ENCODE assay signal across 14 cellular contexts in the genomic region with DNA sequence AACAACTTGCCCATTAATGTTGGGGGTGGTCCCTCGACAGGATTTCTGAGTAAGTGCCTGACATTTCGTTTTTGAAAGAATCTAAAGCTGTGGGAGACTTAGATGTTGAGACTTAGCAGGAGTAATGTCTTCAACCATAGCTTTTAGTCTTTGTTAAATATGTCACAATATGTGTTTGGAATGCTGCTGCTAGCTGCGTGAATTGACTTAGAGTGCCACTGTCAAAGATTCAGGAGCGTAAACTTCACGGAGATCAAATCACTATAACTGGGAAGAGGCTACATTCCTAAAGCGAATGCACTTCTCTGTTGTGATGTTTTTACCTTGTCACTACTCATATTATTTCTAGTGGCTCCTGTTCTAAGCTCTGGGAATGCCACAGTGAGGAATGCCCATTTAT.
"Had no signal": no experiment of that assay in that cellular context is flagged by ENCODE, and none has a peak within 500 bp of the region (broad histone marks: within the 10 kb centered on the region; RNA-seq: fewer than 3 reads in every experiment).

No MANE protein-coding gene starts in this region.

- H3K4me2 ChIP-seq: PC-9 had no signal

- H3K27me3 Mint-ChIP-seq: activated CD4-positive, alpha-beta memory T cell treated with anti-CD3 and anti-CD28 coated beads for 36 hours; activated CD4-positive, alpha-beta T cell treated with anti-CD3 and anti-CD28 coated beads, Interleukin-2, amount 10 ng/mL, durations not matched to agents 7 days and 5 days; activated naive CD4-positive, alpha-beta T cell treated with anti-CD3 and anti-CD28 coated beads, Interleukin-2, amount 10 ng/mL, durations not matched to agents 7 days and 5 days; activated naive CD8-positive, alpha-beta T cell treated with anti-CD3 and anti-CD28 coated beads for 36 hours; T-helper 17 cell had no signal

- H3K9me3 Mint-ChIP-seq: activated CD4-positive, alpha-beta memory T cell treated with anti-CD3 and anti-CD28 coated beads for 36 hours; activated CD4-positive, alpha-beta T cell treated with anti-CD3 and anti-CD28 coated beads, Interleukin-2, amount 10 ng/mL, durations not matched to agents 7 days and 5 days; activated naive CD4-positive, alpha-beta T cell treated with anti-CD3 and anti-CD28 coated beads, Interleukin-2, amount 10 ng/mL, durations not matched to agents 7 days and 5 days; activated naive CD8-positive, alpha-beta T cell treated with anti-CD3 and anti-CD28 coated beads for 36 hours; activated T-helper 2 cell treated with anti-CD3 and anti-CD28 coated beads, Interferon-gamma antibody, Interleukin-2, Interleukin-4, amounts not matched to agents 10 μg/mL and 5 μg/mL and 100 μg/mL, durations not matched to agents 14 hours and 24 hours and 36 hours had no signal

- DNase-seq: activated CD4-positive, alpha-beta memory T cell treated with anti-CD3 and anti-CD28 coated beads for 36 hours; activated CD4-positive, alpha-beta T cell treated with anti-CD3 and anti-CD28 coated beads, Interleukin-2, amount 10 ng/mL, durations not matched to agents 7 days and 5 days; activated CD4-positive, CD25-positive, alpha-beta regulatory T cell; activated CD8-positive, alpha-beta memory T cell treated with anti-CD3 and anti-CD28 coated beads for 24 hours; activated gamma-delta T cell treated with Interleukin-2 at 50 U/mL for 16 hours; activated naive CD4-positive, alpha-beta T cell treated with anti-CD3 and anti-CD28 coated beads, Interleukin-2, amount 10 ng/mL, durations not matched to agents 7 days and 5 days; activated naive CD8-positive, alpha-beta T cell treated with anti-CD3 and anti-CD28 coated beads for 36 hours; activated T-cell treated with anti-CD3 and anti-CD28 coated beads, Interleukin-2, amount 50 U/mL, for 48 hours; MM.1S; PC-9; SHP77 treated with DMSO at 0.1 percent for 48 hours; T-helper 17 cell; T1000 had no signal

- H3K4me3 ChIP-seq: PC-9 had no signal

- H2AFZ ChIP-seq: PC-9 had no signal

- H3K4me3 Mint-ChIP-seq: activated CD4-positive, alpha-beta memory T cell treated with anti-CD3 and anti-CD28 coated beads for 36 hours; activated CD4-positive, alpha-beta T cell treated with anti-CD3 and anti-CD28 coated beads, Interleukin-2, amount 10 ng/mL, durations not matched to agents 7 days and 5 days; activated naive CD4-positive, alpha-beta T cell treated with anti-CD3 and anti-CD28 coated beads, Interleukin-2, amount 10 ng/mL, durations not matched to agents 7 days and 5 days; activated naive CD8-positive, alpha-beta T cell treated with anti-CD3 and anti-CD28 coated beads for 36 hours; T-helper 17 cell had no signal

- H3K27ac ChIP-seq: PC-9 had no signal

- H3K27ac Mint-ChIP-seq: activated CD4-positive, alpha-beta memory T cell treated with anti-CD3 and anti-CD28 coated beads for 36 hours; activated CD4-positive, alpha-beta T cell treated with anti-CD3 and anti-CD28 coated beads, Interleukin-2, amount 10 ng/mL, durations not matched to agents 7 days and 5 days; activated naive CD4-positive, alpha-beta T cell treated with anti-CD3 and anti-CD28 coated beads, Interleukin-2, amount 10 ng/mL, durations not matched to agents 7 days and 5 days; activated naive CD8-positive, alpha-beta T cell treated with anti-CD3 and anti-CD28 coated beads for 36 hours; activated T-helper 2 cell treated with anti-CD3 and anti-CD28 coated beads, Interferon-gamma antibody, Interleukin-2, Interleukin-4, amounts not matched to agents 10 μg/mL and 5 μg/mL and 100 μg/mL, durations not matched to agents 14 hours and 24 hours and 36 hours had no signal
